9 cellular contexts compared by ENCODE assay signal in genomic region chr16:17273142-17273561, GRCh38.
DNase-seq lines count a peak whose midpoint lies in the region; ATAC-seq and TF ChIP-seq lines count a peak whose summit lies in the region.
"Had no signal": no experiment of that assay in that cellular context is flagged by ENCODE, and none has a peak within 500 bp of the region (broad histone marks: within the 10 kb centered on the region; RNA-seq: fewer than 3 reads in every experiment).

No MANE protein-coding gene starts in this region.

- H3K9me3 Mint-ChIP-seq in activated CD4-positive, alpha-beta memory T cell treated with anti-CD3 and anti-CD28 coated beads, Interleukin-2, amount 10 ng/mL, durations not matched to agents 7 days and 5 days, result no peaks in the 10 kb centered on the region
- H3K9me3 Mint-ChIP-seq in glutamatergic neuron (ENCODE audit: unreplicated experiment), result peaks cover 6% of the 10 kb centered on the region

- CTCF ChIA-PET in activated CD4-positive, alpha-beta memory T cell treated with anti-CD3 and anti-CD28 coated beads, Interleukin-2, amount 10 ng/mL, durations not matched to agents 7 days and 5 days (lab: Charles Lee), result interaction anchor here (0.9 to 1.0 kb wide), 3 partner anchors 97 to 200 kb away, joined by 3 to 6 read pairs (median 4); no protein-coding TSS in a partner anchor

- peak; percentile 52 for DNase-seq in activated CD4-positive, alpha-beta T cell treated with anti-CD3 and anti-CD28 coated beads for 48 hours
- no peak for DNase-seq in activated CD4-positive, alpha-beta T cell treated with anti-CD3 and anti-CD28 coated beads, Interleukin-2, amount 50 U/mL, for 1 hour
- peak; percentile 45 for DNase-seq in activated CD4-positive, alpha-beta memory T cell treated with anti-CD3 and anti-CD28 coated beads, Interleukin-2, amount 10 ng/mL, durations not matched to agents 7 days and 5 days
- DNase-seq in glutamatergic neuron (no peak), NCI-H1417 (lab: John Stamatoyannopoulos, UW) (no peak), NCI-H510A treated with DMSO at 0.1 percent for 48 hours (lab: John Stamatoyannopoulos, UW) (no peak), mucosa of gallbladder (ENCODE audit: low spot score) (no peak)
- peak; percentile 33 for DNase-seq in stimulated activated naive CD8-positive, alpha-beta T cell treated with anti-CD3 and anti-CD28 coated beads, Interleukin-15, Interleukin-2, amounts not matched to agents 100 U/mL and 50 U/mL, for 24 hours

- POLR2A ChIA-PET in activated CD4-positive, alpha-beta memory T cell treated with anti-CD3 and anti-CD28 coated beads, Interleukin-2, amount 10 ng/mL, durations not matched to agents 7 days and 5 days (lab: Charles Lee), result interaction anchor here (1.0 to 1.6 kb wide), 8 partner anchors 10 to 144 kb away, joined by 3 to 6 read pairs (median 4); no protein-coding TSS in a partner anchor

- H3K27me3 Mint-ChIP-seq in activated CD4-positive, alpha-beta memory T cell treated with anti-CD3 and anti-CD28 coated beads, Interleukin-2, amount 10 ng/mL, durations not matched to agents 7 days and 5 days, result peaks cover 1% of the 10 kb centered on the region
- peaks cover 7% of the 10 kb centered on the region for H3K27me3 Mint-ChIP-seq in glutamatergic neuron (ENCODE audit: unreplicated experiment)
- H3K27me3 Mint-ChIP-seq: activated naive CD8-positive, alpha-beta T cell had no signal

- H3K4me1 Mint-ChIP-seq in activated CD4-positive, alpha-beta memory T cell treated with anti-CD3 and anti-CD28 coated beads, Interleukin-2, amount 10 ng/mL, durations not matched to agents 7 days and 5 days, result peaks cover 59% of the 10 kb centered on the region
- peaks cover 28% of the 10 kb centered on the region for H3K4me1 Mint-ChIP-seq in glutamatergic neuron (ENCODE audit: low read depth, unreplicated experiment)

- no peak overlapping the region for H3K4me3 Mint-ChIP-seq in activated CD4-positive, alpha-beta memory T cell treated with anti-CD3 and anti-CD28 coated beads, Interleukin-2, amount 10 ng/mL, durations not matched to agents 7 days and 5 days
- no peak overlapping the region for H3K4me3 Mint-ChIP-seq in glutamatergic neuron (ENCODE audit: unreplicated experiment)
- H3K4me3 Mint-ChIP-seq: activated naive CD8-positive, alpha-beta T cell had no signal

- peak overlapping the region; percentile 38 for H3K27ac Mint-ChIP-seq in activated CD4-positive, alpha-beta memory T cell treated with anti-CD3 and anti-CD28 coated beads, Interleukin-2, amount 10 ng/mL, durations not matched to agents 7 days and 5 days
- H3K27ac Mint-ChIP-seq in glutamatergic neuron (ENCODE audit: unreplicated experiment), result peak overlapping the region; percentile 72
- H3K27ac Mint-ChIP-seq: activated naive CD8-positive, alpha-beta T cell had no signal

- no peak for TF ChIP-seq CTCF in glutamatergic neuron (IDR thresholded peaks at IDR 0.05; ENCODE audit: partially characterized antibody, unreplicated experiment)

- peaks cover 10% of the 10 kb centered on the region for H3K36me3 Mint-ChIP-seq in activated CD4-positive, alpha-beta memory T cell treated with anti-CD3 and anti-CD28 coated beads, Interleukin-2, amount 10 ng/mL, durations not matched to agents 7 days and 5 days (ENCODE audit: low read depth)
- no peaks in the 10 kb centered on the region for H3K36me3 Mint-ChIP-seq in glutamatergic neuron (ENCODE audit: unreplicated experiment)

- ATAC-seq in stimulated activated naive CD8-positive, alpha-beta T cell treated with anti-CD3 and anti-CD28 coated beads, Interleukin-15, Interleukin-2, amounts not matched to agents 100 U/mL and 50 U/mL, for 24 hours, result peak; percentile 95

Comparison
In these comparisons a context has a peak if more than half of its experiments do, and no peak if none do; other contexts are left out.
1. DNase-seq: peak in activated CD4-positive, alpha-beta T cell treated with anti-CD3 and anti-CD28 coated beads for 48 hours (single experiment), activated CD4-positive, alpha-beta memory T cell treated with anti-CD3 and anti-CD28 coated beads, Interleukin-2, amount 10 ng/mL, durations not matched to agents 7 days and 5 days (single experiment) and stimulated activated naive CD8-positive, alpha-beta T cell treated with anti-CD3 and anti-CD28 coated beads, Interleukin-15, Interleukin-2, amounts not matched to agents 100 U/mL and 50 U/mL, for 24 hours (single experiment); none in activated CD4-positive, alpha-beta T cell treated with anti-CD3 and anti-CD28 coated beads, Interleukin-2, amount 50 U/mL, for 1 hour (single experiment), glutamatergic neuron (single experiment), NCI-H1417 (0 of 3), NCI-H510A treated with DMSO at 0.1 percent for 48 hours (single experiment) and mucosa of gallbladder (single experiment).